10 cellular contexts compared by ENCODE assay signal in the genomic region with DNA sequence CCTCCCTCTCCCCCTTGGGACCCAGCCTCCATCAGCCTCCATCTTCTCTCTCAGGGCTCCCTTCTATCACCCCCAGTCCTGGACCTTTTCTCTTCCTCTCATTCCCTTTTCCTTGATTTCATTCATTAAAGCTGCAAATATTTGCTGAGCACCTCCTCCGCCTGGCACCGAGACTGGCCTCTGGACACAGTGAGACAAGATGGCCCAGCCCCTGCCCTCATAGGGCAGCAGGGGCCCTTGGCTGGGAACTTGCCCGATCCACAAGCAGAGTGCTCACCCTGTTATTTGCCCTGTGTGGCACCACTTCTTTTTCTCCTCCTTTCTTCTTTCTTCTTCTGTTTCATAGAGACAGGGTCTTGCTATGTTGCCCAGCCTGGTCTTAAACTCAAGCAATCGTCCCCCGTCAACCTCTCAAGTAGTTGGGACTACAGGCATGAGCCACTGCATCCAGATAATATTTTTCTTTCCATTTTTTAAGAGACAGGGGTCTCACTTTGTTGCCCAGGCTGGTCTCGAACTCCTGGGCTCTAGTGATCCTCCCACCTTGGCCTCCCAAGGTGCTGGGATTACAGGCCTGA. TPM values are rescaled to one million over a fixed set of nuclear protein-coding genes. Genes with fewer than 3 reads are reported as not detected.
A peak's percentile ranks its signal among the peaks of the same experiment; 100 is the strongest.
DNase-seq lines count a peak whose midpoint lies in the region; ATAC-seq and TF ChIP-seq lines count a peak whose summit lies in the region.
"Had no signal": no experiment of that assay in that cellular context is flagged by ENCODE, and none has a peak within 500 bp of the region (broad histone marks: within the 10 kb centered on the region; RNA-seq: fewer than 3 reads in every experiment).

No MANE protein-coding gene starts in this region.

- no peaks in the 10 kb centered on the region for H3F3A ChIP-seq in GM23338 (replicated peaks; ENCODE audit: low read depth)

- H3K27ac Mint-ChIP-seq in GM23338 (no peak overlapping the region), CD14-positive monocyte (peak overlapping the region in 1 of 7 donors; percentile 75)
- peak overlapping the region; percentile 67 for H3K27ac Mint-ChIP-seq in activated CD8-positive, alpha-beta T cell treated with anti-CD3 and anti-CD28 coated beads, Interleukin-2, amount 10 ng/mL, durations not matched to agents 7 days and 5 days

- H3K79me2 ChIP-seq in GM23338 (replicated peaks; ENCODE audit: insufficient read depth), result no peaks in the 10 kb centered on the region

- intact Hi-C loops in heart right ventricle (cut with DNase I), result no loop called here
- intact Hi-C loops in CD14-positive monocyte (cut with micrococcal nuclease), result no loop called here

- CTCF ChIA-PET in activated CD8-positive, alpha-beta T cell treated with anti-CD3 and anti-CD28 coated beads, Interleukin-2, amount 10 ng/mL, durations not matched to agents 7 days and 5 days (lab: Charles Lee), result interaction anchor here (0.9 to 1.1 kb wide), 2 partner anchors 14 to 399 kb away, joined by 3 read pairs; no protein-coding TSS in a partner anchor

- H3K27ac ChIP-seq in GM23338 (ENCODE audit: low read depth), result no peak overlapping the region
- peak overlapping the region; percentile 4 to 91 (median 75) for H3K27ac ChIP-seq in heart right ventricle
- H3K27ac ChIP-seq in rectal smooth muscle tissue (ENCODE audit: low read depth, low read length), result peak overlapping the region; percentile 68

- H3K4me1 ChIP-seq in GM23338 (ENCODE audit: insufficient read depth) (peaks cover 27% of the 10 kb centered on the region), heart right ventricle (peaks cover 0 to 28% (median 14%) of the 10 kb centered on the region in 9 donors), rectal smooth muscle tissue (ENCODE audit: control insufficient read depth, insufficient read depth, low read length) (no peaks in the 10 kb centered on the region)

- ATAC-seq in GM23338 (no peak), heart right ventricle (no peak)
- no peak for ATAC-seq in activated CD8-positive, alpha-beta T cell treated with anti-CD3 and anti-CD28 coated beads, Interleukin-2, amount 10 ng/mL, durations not matched to agents 7 days and 5 days

- H3K36me3 ChIP-seq in GM23338 (ENCODE audit: insufficient read depth) (no peaks in the 10 kb centered on the region), heart right ventricle (no peaks in the 10 kb centered on the region), rectal smooth muscle tissue (ENCODE audit: control insufficient read depth, insufficient read depth, low read length) (no peaks in the 10 kb centered on the region)

- no peaks in the 10 kb centered on the region for H3K9me3 Mint-ChIP-seq in GM23338
- no peaks in the 10 kb centered on the region for H3K9me3 Mint-ChIP-seq in activated CD8-positive, alpha-beta T cell treated with anti-CD3 and anti-CD28 coated beads, Interleukin-2, amount 10 ng/mL, durations not matched to agents 7 days and 5 days (ENCODE audit: insufficient read depth)
- peaks cover 0 to 1% (median 0%) of the 10 kb centered on the region in 7 donors for H3K9me3 Mint-ChIP-seq in CD14-positive monocyte

- TF ChIP-seq CTCF in GM23338 (conservative IDR thresholded peaks at IDR 0.05; ENCODE audit: low read depth in 2 of 2), result no peak
- no peak for TF ChIP-seq CTCF in heart right ventricle (IDR thresholded peaks at IDR 0.05)
- TF ChIP-seq CTCF in CD14-positive monocyte (IDR thresholded peaks at IDR 0.05), result no peak

- no peak overlapping the region for H3K4me3 Mint-ChIP-seq in GM23338
- H3K4me3 Mint-ChIP-seq in activated CD8-positive, alpha-beta T cell treated with anti-CD3 and anti-CD28 coated beads, Interleukin-2, amount 10 ng/mL, durations not matched to agents 7 days and 5 days, result no peak overlapping the region
- no peak overlapping the region for H3K4me3 Mint-ChIP-seq in CD14-positive monocyte

- 0 out of 2 replicates have a peak overlapping the region, but pooled peaks have one; percentile 35 for H3K4me3 ChIP-seq in GM23338
- H3K4me3 ChIP-seq in heart right ventricle, result no peak overlapping the region
- H3K4me3 ChIP-seq in rectal smooth muscle tissue (ENCODE audit: low read length), result no peak overlapping the region

- no peaks in the 10 kb centered on the region for H3K9me2 ChIP-seq in GM23338 (ENCODE audit: insufficient read depth)

- peak overlapping the region; percentile 60; the same call in 1 of the 2 replicates for H3K4me2 ChIP-seq in GM23338

- 80 to 84% methylated on average over 6 of the region's 6 CpGs for WGBS in heart right ventricle, 2 donors

- H3K9me3 ChIP-seq in heart right ventricle, result no peaks in the 10 kb centered on the region

- H3K36me3 Mint-ChIP-seq in GM23338 (ENCODE audit: low read depth) (no peaks in the 10 kb centered on the region), CD14-positive monocyte (no peaks in the 10 kb centered on the region)
- no peaks in the 10 kb centered on the region for H3K36me3 Mint-ChIP-seq in activated CD8-positive, alpha-beta T cell treated with anti-CD3 and anti-CD28 coated beads, Interleukin-2, amount 10 ng/mL, durations not matched to agents 7 days and 5 days (ENCODE audit: low read depth)

- peaks cover 37% of the 10 kb centered on the region for H3K4me1 Mint-ChIP-seq in GM23338
- peaks cover 73% of the 10 kb centered on the region for H3K4me1 Mint-ChIP-seq in activated CD8-positive, alpha-beta T cell treated with anti-CD3 and anti-CD28 coated beads, Interleukin-2, amount 10 ng/mL, durations not matched to agents 7 days and 5 days (ENCODE audit: low read depth)
- H3K4me1 Mint-ChIP-seq in CD14-positive monocyte, result peaks cover 7% of the 10 kb centered on the region

- no peak overlapping the region for H2AFZ ChIP-seq in GM23338

- H4K20me1 ChIP-seq in GM23338 (replicated peaks; ENCODE audit: insufficient read depth), result 0 out of 2 replicates have a peak, but pooled peaks cover 6% of the 10 kb centered on the region

- H3K9ac ChIP-seq in rectal smooth muscle tissue (ENCODE audit: low read length), result no peak overlapping the region

- H3K27me3 Mint-ChIP-seq in GM23338 (ENCODE audit: insufficient read depth, low read depth, poor library complexity) (peaks cover 17% of the 10 kb centered on the region), CD14-positive monocyte (ENCODE audit: low read depth in 3 of 3) (peaks cover 0 to 9% (median 1%) of the 10 kb centered on the region in 3 donors)
- no peaks in the 10 kb centered on the region for H3K27me3 Mint-ChIP-seq in activated CD8-positive, alpha-beta T cell treated with anti-CD3 and anti-CD28 coated beads, Interleukin-2, amount 10 ng/mL, durations not matched to agents 7 days and 5 days (ENCODE audit: low read depth)

- POLR2A ChIA-PET in activated CD8-positive, alpha-beta T cell treated with anti-CD3 and anti-CD28 coated beads, Interleukin-2, amount 10 ng/mL, durations not matched to agents 7 days and 5 days (lab: Charles Lee), result interaction anchor here (0.8 kb wide), 1 partner anchor 11 kb away, joined by 5 read pairs; no protein-coding TSS in a partner anchor

- H3K27me3 ChIP-seq in GM23338 (ENCODE audit: insufficient read depth), result no peaks in the 10 kb centered on the region
- no peaks in the 10 kb centered on the region for H3K27me3 ChIP-seq in heart right ventricle
- H3K27me3 ChIP-seq in rectal smooth muscle tissue (ENCODE audit: control insufficient read depth, insufficient read depth, low read length), result no peaks in the 10 kb centered on the region

- DNase-seq in GM23338 (ENCODE audit: low spot score) (no peak), heart right ventricle (no peak), NOMO-1 treated with DMSO at 0.1 percent for 48 hours (lab: John Stamatoyannopoulos, UW; ENCODE audit: unreplicated experiment) (no peak), dermis blood vessel endothelial cell (no peak), CD14-positive monocyte (ENCODE audit: low spot score) (no peak), putamen (ENCODE audit: low spot score) (no peak)
- DNase-seq in activated CD8-positive, alpha-beta T cell treated with anti-CD3 and anti-CD28 coated beads, Interleukin-2, amount 10 ng/mL, durations not matched to agents 7 days and 5 days, result no peak
- DNase-seq: NCI-H1417, NCI-H82 had no signal

TF ChIP-seq in GM23338, 12 proteins besides CTCF, POLR2A, EP300 and RAD21:
- TF ChIP-seq ZNF114 (CRISPR knock-in tag; IDR thresholded peaks at IDR 0.05) (no peak), POLR2AphosphoS5 (IDR thresholded peaks at IDR 0.05; ENCODE audit: low read depth) (no peak), ZNF331 (CRISPR knock-in tag; IDR thresholded peaks at IDR 0.05; ENCODE audit: low read depth) (no peak)

RNA-seq across cellular contexts. Expression of gene IER5L, which starts 47.2 kb away (rescaled TPM):
- total RNA-seq in GM23338 (2014; rRNA removed; shearing (Covaris generic)), result 0.90 and 1.2 TPM in 2 replicates
- polyA plus RNA-seq in GM23338 (2016; fragmentation: Nextera tagmentation; extraction: Ambion mirVana) (0.19 and 0.24 TPM in 2 replicates), heart right ventricle (10 to 100 TPM in 1 of 2 donors, 1 to 10 TPM in 1; 5.0 to 26.3 TPM), CD14-positive monocyte (under 1 TPM; 0.36 to 0.79 TPM)
- total RNA-seq in activated CD8-positive, alpha-beta T cell treated with anti-CD3 and anti-CD28 coated beads, Interleukin-2, amount 10 ng/mL, durations not matched to agents 7 days and 5 days, result 1 to 10 TPM; 6.0 to 6.1 TPM
- total RNA-seq in heart right ventricle (10 to 100 TPM in 1 of 10 donors, 1 to 10 TPM in 9; 1.2 to 13.7 (median 5.6) TPM), dermis blood vessel endothelial cell (13.0 and 19.4 TPM in 2 replicates)
